In the genomic region with DNA sequence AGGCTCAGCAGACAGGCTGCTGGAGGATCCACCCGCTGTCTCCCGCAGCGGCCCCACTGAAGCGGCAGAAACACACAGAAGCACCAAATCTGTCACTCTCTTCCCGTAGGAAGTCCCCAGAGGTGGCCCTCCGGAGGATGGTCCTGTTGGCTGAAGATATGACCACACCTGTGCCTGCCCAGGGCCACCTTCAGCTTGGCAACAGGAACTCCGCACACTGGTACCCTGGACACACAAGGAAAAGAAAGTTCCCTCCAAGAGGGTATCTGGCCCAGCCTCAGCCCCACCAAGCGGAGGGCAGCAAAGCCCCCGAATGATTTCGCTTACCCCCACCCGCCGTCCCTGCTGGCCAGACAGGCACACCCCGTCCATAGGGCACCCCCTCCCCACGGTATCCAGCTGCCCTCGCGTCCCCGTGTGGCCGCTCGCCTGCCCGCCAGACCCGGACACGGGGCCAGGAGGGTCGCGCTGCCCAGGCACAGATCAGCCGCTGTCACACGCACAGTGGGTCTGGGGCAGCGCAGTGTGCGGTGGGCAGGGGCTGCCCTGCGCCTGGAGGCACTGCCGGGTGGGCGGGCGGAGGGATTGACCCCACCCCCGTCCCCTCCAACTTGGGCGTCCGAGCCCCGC, we compare ENCODE assay signal across 7 cellular contexts. TPM values are rescaled to one million over a fixed set of nuclear protein-coding genes. Genes with fewer than 3 reads are reported as not detected.
DNase-seq lines count a peak whose midpoint lies in the region; ATAC-seq and TF ChIP-seq lines count a peak whose summit lies in the region.

No MANE protein-coding gene starts in this region.

- H3K36me3 ChIP-seq in RWPE2 (ENCODE audit: low read depth): peaks cover 32% of the 10 kb centered on the region

- H4K20me1 ChIP-seq in H9 (ENCODE audit: control insufficient read depth, insufficient read depth, insufficient read length): no peaks in the 10 kb centered on the region

- peaks cover 5% of the 10 kb centered on the region for H3K23me2 ChIP-seq in H9 (ENCODE audit: insufficient read length, low read depth, low read length, poor library complexity, severe bottlenecking)

- no peak overlapping the region for H4K5ac ChIP-seq in H9 (ENCODE audit: insufficient read length, low read depth, low read length)

- DNase-seq in H9 (no peak), RWPE2 (ENCODE audit: low spot score) (no peak), fibroblast of mammary gland (ENCODE audit: low read depth) (no peak), retinal pigment epithelial cell (ENCODE audit: low read depth) (no peak), pons (ENCODE audit: low spot score) (no peak), OCI-M2 (lab: John Stamatoyannopoulos, UW; ENCODE audit: unreplicated experiment) (no peak)

- H3K18ac ChIP-seq in H9 (ENCODE audit: insufficient read length, low read depth, low read length): no peak overlapping the region

- no peak overlapping the region for H3K56ac ChIP-seq in H9 (ENCODE audit: insufficient read length, low read depth, low read length)

- no peak overlapping the region for H3K27ac Mint-ChIP-seq in H9

- no peak overlapping the region for H2BK120ac ChIP-seq in H9 (ENCODE audit: low read depth, low read length, poor library complexity, severe bottlenecking)

- H2BK12ac ChIP-seq in H9 (ENCODE audit: insufficient read length, low read depth, low read length): no peak overlapping the region

- H3K4me2 ChIP-seq in H9 (ENCODE audit: insufficient read depth, insufficient read length, low read length): peak overlapping the region; percentile 22

- H3K23ac ChIP-seq in H9 (ENCODE audit: insufficient read length, low read depth, low read length): no peak overlapping the region

- H3K79me2 ChIP-seq in H9 (ENCODE audit: insufficient read depth, low read length): no peaks in the 10 kb centered on the region

- TF ChIP-seq CTCF in H9 (conservative IDR thresholded peaks at IDR 0.05) (no peak), RWPE2 (IDR thresholded peaks at IDR 0.05; ENCODE audit: poor library complexity, severe bottlenecking) (no peak), fibroblast of mammary gland (conservative IDR thresholded peaks at IDR 0.05; ENCODE audit: control insufficient read depth, insufficient read depth, low read depth, low read length) (no peak), retinal pigment epithelial cell (conservative IDR thresholded peaks at IDR 0.05; ENCODE audit: low read depth, low read length) (no peak)

- WGBS in H9 (ENCODE audit: extremely low coverage, insufficient read length, low lambda C conversion rate): no CpG with 5 or more reads among the region's 36 CpGs

- H4K91ac ChIP-seq in H9 (ENCODE audit: insufficient read length, low read depth, low read length): no peak overlapping the region

- H2BK5ac ChIP-seq in H9 (ENCODE audit: insufficient read length, low read length): no peak overlapping the region

- H4K8ac ChIP-seq in H9 (replicated peaks; ENCODE audit: insufficient read length, low read depth, low read length): no peak overlapping the region

- H3K4me3 ChIP-seq in RWPE2 (ENCODE audit: severe bottlenecking): peak overlapping the region; percentile 88
- H3K4me3 ChIP-seq in fibroblast of mammary gland (ENCODE audit: control insufficient read depth, low read depth, low read length): peak overlapping the region; percentile 37
- peak overlapping the region; percentile 61 for H3K4me3 ChIP-seq in retinal pigment epithelial cell (ENCODE audit: low read length)

- no peak overlapping the region for H3K27ac ChIP-seq in H9 (ENCODE audit: insufficient read length, low read depth, low read length)
- H3K27ac ChIP-seq in RWPE2 (ENCODE audit: poor library complexity, severe bottlenecking): peak overlapping the region; percentile 81

- H3K9ac ChIP-seq in H9 (ENCODE audit: extremely low read depth, insufficient read length, low read length): no peak overlapping the region

- H3K4me3 Mint-ChIP-seq in H9: peak overlapping the region; percentile 74 to 87

- no peaks in the 10 kb centered on the region for H3K27me3 ChIP-seq in H9 (ENCODE audit: insufficient read depth, low read length)
- no peaks in the 10 kb centered on the region for H3K27me3 ChIP-seq in RWPE2 (ENCODE audit: insufficient read depth, poor library complexity, severe bottlenecking)

- ATAC-seq in RWPE2 (ENCODE audit: low read depth) (peak; percentile 1; the same call in 2 of the 3 replicates), GM18858 (IDR thresholded peaks at IDR 0.05; ENCODE audit: unreplicated experiment) (no peak)

- no peaks in the 10 kb centered on the region for H3K4me1 ChIP-seq in H9 (ENCODE audit: insufficient read depth, low read length)
- H3K4me1 ChIP-seq in RWPE2 (ENCODE audit: insufficient read depth, poor library complexity, severe bottlenecking): peaks cover 7% of the 10 kb centered on the region

- H3K4ac ChIP-seq in H9 (ENCODE audit: low read depth, low read length): no peak overlapping the region

- peaks cover 27 to 35% of the 10 kb centered on the region in 2 experiments for H3K4me1 Mint-ChIP-seq in H9

- H3K9me3 ChIP-seq in H9 (ENCODE audit: control insufficient read depth, low read depth, low read length) (no peaks in the 10 kb centered on the region), RWPE2 (ENCODE audit: severe bottlenecking) (no peaks in the 10 kb centered on the region)

- H2BK20ac ChIP-seq in H9 (ENCODE audit: low read depth, low read length, poor library complexity, severe bottlenecking): no peak overlapping the region

- H3K27me3 Mint-ChIP-seq in H9 (ENCODE audit: low read depth): peaks cover 2% of the 10 kb centered on the region; the same call in 1 of the 2 replicates

- no peak overlapping the region for H3K14ac ChIP-seq in H9 (ENCODE audit: insufficient read depth, low read length)

- no peak overlapping the region for H2AFZ ChIP-seq in H9 (ENCODE audit: low read length)

- no peak overlapping the region for H3T11ph ChIP-seq in H9 (ENCODE audit: low read length)

- H2BK15ac ChIP-seq in H9 (ENCODE audit: low read depth, low read length): no peak overlapping the region

- 0 out of 5 replicates have a peak, but pooled peaks cover 0 to 2% of the 10 kb centered on the region in 2 experiments for H3K9me3 Mint-ChIP-seq in H9

- no peaks in the 10 kb centered on the region for H3K79me1 ChIP-seq in H9 (ENCODE audit: insufficient read depth, low read depth, low read length, poor library complexity, severe bottlenecking)

- H3K36me3 Mint-ChIP-seq in H9 (ENCODE audit: insufficient read depth in 1 of 3, low read depth in 3 of 3): peaks cover 0 to 11% (median 4%) of the 10 kb centered on the region in 3 experiments; a peak in 5 of 7 replicates

- H2AK5ac ChIP-seq in H9 (ENCODE audit: insufficient read length, low read length): no peak overlapping the region

RNA-seq across cellular contexts. Expression of gene RASSF7, which starts 7.0 kb away (rescaled TPM):
- 26.3 and 30.0 TPM in 2 replicates for total RNA-seq in H9 (2021)

RNA-seq across cellular contexts. Expression of gene LMNTD2, which starts 7.2 kb away (rescaled TPM):
- total RNA-seq in H9 (2021): 4.2 and 4.7 TPM in 2 replicates

RNA-seq across cellular contexts. Expression of gene PHRF1, which starts 8.5 kb away (rescaled TPM):
- total RNA-seq in H9 (2021): 48.9 and 50.6 TPM in 2 replicates

RNA-seq across cellular contexts. Expression of gene LRRC56, which starts 30.4 kb away (rescaled TPM):
- total RNA-seq in H9 (2021): 3.1 and 3.4 TPM in 2 replicates

RNA-seq across cellular contexts. Expression of gene HRAS, which starts 32.4 kb away (rescaled TPM):
- 61.8 and 66.0 TPM in 2 replicates for total RNA-seq in H9 (2021)

Comparison
In these comparisons a context has a peak if more than half of its experiments do, and no peak if none do; other contexts are left out.
1. H3K4me3 ChIP-seq: peak in every context shown above with its lines; median percentile 88 in RWPE2; 61 in retinal pigment epithelial cell; 37 in fibroblast of mammary gland.